Comparison of ENCODE assay signal across 16 cellular contexts in the genomic region with DNA sequence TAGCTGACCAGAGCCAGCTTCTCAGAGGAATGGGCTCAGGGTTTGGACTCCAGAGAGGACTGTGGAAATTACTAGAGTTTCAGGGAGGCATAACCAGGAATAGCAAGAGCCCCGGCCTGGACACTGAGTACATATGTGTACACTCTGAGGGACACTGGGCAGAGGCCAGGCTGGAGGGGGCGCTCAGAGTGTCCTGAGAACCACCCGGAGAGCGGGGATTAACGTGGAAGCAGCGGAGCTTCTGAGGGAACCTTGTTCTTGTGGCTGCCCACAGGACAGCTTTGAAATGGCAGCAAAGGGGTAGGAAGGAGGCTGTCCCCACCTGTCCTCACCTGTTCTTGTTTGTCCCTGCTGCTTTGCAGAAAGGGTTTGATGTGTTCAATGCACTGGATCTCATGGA.
"Had no signal": no experiment of that assay in that cellular context is flagged by ENCODE, and none has a peak within 500 bp of the region (broad histone marks: within the 10 kb centered on the region; RNA-seq: fewer than 3 reads in every experiment).

No MANE protein-coding gene starts in this region.

- ATAC-seq: activated naive CD4-positive, alpha-beta T cell treated with anti-CD3 and anti-CD28 coated beads, Interleukin-2, amount 50 U/mL, for 72 hours; left lung; sciatic nerve had no signal

- H3K27ac Mint-ChIP-seq: activated naive CD4-positive, alpha-beta T cell treated with anti-CD3 and anti-CD28 coated beads, Interleukin-2, amount 50 U/mL, for 72 hours; dendritic cell treated with granulocyte-macrophage colony-stimulating factor and Interleukin-4, amounts not matched to agents 40 ng/mL and 50 ng/mL, for 4 days; T-helper 1 cell treated with Interleukin-12 subunit alpha and Interleukin-12 subunit beta and Interleukin-4 antibody, amounts not matched to agents 30 μg/mL and 1 μg/mL, for 36 hours had no signal

- H3K9me3 Mint-ChIP-seq: activated naive CD4-positive, alpha-beta T cell treated with anti-CD3 and anti-CD28 coated beads, Interleukin-2, amount 50 U/mL, for 72 hours; dendritic cell treated with granulocyte-macrophage colony-stimulating factor and Interleukin-4, amounts not matched to agents 40 ng/mL and 50 ng/mL, for 4 days; T-helper 1 cell treated with Interleukin-12 subunit alpha and Interleukin-12 subunit beta and Interleukin-4 antibody, amounts not matched to agents 30 μg/mL and 1 μg/mL, for 36 hours had no signal

- H3K4me3 Mint-ChIP-seq: dendritic cell treated with granulocyte-macrophage colony-stimulating factor and Interleukin-4, amounts not matched to agents 40 ng/mL and 50 ng/mL, for 4 days; T-helper 1 cell treated with Interleukin-12 subunit alpha and Interleukin-12 subunit beta and Interleukin-4 antibody, amounts not matched to agents 30 μg/mL and 1 μg/mL, for 36 hours had no signal

- DNase-seq: activated CD4-positive, alpha-beta T cell treated with anti-CD3 and anti-CD28 coated beads, Interleukin-2, amount 50 U/mL, for 1 hour; activated CD4-positive, CD25-positive, alpha-beta regulatory T cell treated with anti-CD3 and anti-CD28 coated beads, Interleukin-2, amount 50 U/mL, for 72 hours; activated CD8-positive, alpha-beta memory T cell treated with anti-CD3 and anti-CD28 coated beads for 24 hours; activated CD8-positive, alpha-beta memory T cell treated with anti-CD3 and anti-CD28 coated beads, Interleukin-2, amount 50 U/mL, for 48 hours; activated gamma-delta T cell treated with Interleukin-2 at 50 U/mL for 16 hours; adrenal gland; effector memory CD4-positive, alpha-beta T cell; esophagus squamous epithelium; left lung; stimulated activated CD4-positive, alpha-beta T cell treated with anti-CD3 and anti-CD28 coated beads, Interleukin-4, amount 100 ng/mL, for 4 hours; stimulated activated naive CD4-positive, alpha-beta T cell; uterus had no signal

- H3K27me3 Mint-ChIP-seq: dendritic cell treated with granulocyte-macrophage colony-stimulating factor and Interleukin-4, amounts not matched to agents 40 ng/mL and 50 ng/mL, for 4 days had no signal
